In the genomic region with DNA sequence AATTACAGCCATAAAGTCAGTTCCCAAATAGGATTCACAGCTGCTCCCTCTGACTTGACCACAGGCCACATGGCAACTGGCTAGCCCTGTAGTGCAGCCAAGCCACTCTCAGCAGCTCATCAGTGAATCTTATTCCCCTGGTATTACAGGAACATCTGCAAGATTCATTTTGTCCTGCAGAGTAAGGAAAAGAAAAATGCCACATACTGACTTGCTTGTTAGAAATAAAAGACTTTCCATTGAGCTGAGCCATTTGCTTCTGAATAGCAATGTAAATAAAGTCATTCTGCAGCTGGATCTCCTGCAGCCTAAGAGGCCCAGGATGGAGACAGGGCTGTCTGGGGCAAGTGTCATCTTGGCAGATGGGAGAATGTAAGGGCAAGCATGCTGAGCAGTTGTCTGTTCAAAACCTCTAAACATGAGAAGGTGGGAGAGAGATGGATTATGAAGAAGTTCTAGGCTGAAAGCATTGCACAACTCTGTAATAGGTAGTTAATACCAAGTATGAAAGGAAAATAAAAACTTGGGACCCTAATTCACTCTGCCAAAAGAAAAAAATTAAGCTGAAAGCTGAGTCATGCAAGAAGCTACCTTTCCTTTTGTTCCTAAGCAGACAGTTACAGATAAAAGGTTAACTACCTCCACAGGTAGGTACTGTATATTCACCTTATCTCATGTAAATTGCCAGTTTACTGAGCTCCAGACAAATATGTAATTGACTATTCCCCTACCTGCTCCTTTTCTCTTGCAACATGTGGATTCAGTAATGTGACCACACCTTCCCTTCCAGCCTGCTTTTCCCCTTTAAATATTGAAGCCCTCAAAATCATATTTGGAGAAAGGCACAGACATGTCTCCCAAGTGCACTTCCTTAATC, we compare ENCODE assay signal across 13 cellular contexts.
DNase-seq lines count a peak whose midpoint lies in the region; ATAC-seq and TF ChIP-seq lines count a peak whose summit lies in the region.
"Had no signal": no experiment of that assay in that cellular context is flagged by ENCODE, and none has a peak within 500 bp of the region (broad histone marks: within the 10 kb centered on the region; RNA-seq: fewer than 3 reads in every experiment).

No MANE protein-coding gene starts in this region.

- no TSS peak for BruUV-seq in Caco-2 (replicated peaks; lab: Mats Ljungman, UMichigan)

- H3K36me3 ChIP-seq in Caco-2 (ENCODE audit: control insufficient read depth, insufficient read depth, low read length) (no peaks in the 10 kb centered on the region), HUES6 (ENCODE audit: control insufficient read depth, insufficient read depth, low read length) (no peaks in the 10 kb centered on the region)

- TF ChIP-seq CTCF in Caco-2 (IDR thresholded peaks at IDR 0.05; ENCODE audit: insufficient read depth in 1 of 2, low read depth in 1 of 2, low read length in 1 of 2, severe bottlenecking in 1 of 2, unreplicated experiment in 1 of 2) (no peak), astrocyte of the spinal cord (IDR thresholded peaks at IDR 0.05; ENCODE audit: low read depth, low read length) (no peak), progenitor cell of endocrine pancreas (IDR thresholded peaks at IDR 0.05; ENCODE audit: unreplicated experiment) (no peak)

- H3K4me3 ChIP-seq in Caco-2 (ENCODE audit: low read depth, low read length) (no peak overlapping the region), HUES6 (ENCODE audit: low read depth, low read length) (peak overlapping the region; percentile 20), astrocyte of the spinal cord (ENCODE audit: low read depth, low read length) (no peak overlapping the region)
- H3K4me3 ChIP-seq: skin epidermis had no signal

- H3K27ac Mint-ChIP-seq in Caco-2 (ENCODE audit: unreplicated experiment): peak overlapping the region; percentile 86
- H3K27ac Mint-ChIP-seq in progenitor cell of endocrine pancreas: no peak overlapping the region

- DNase-seq in Caco-2 (peak; percentile 24 to 53), astrocyte of the spinal cord (ENCODE audit: low read depth, low spot score) (peak; percentile 74), myocyte (ENCODE audit: low read depth) (peak; percentile 94), progenitor cell of endocrine pancreas (ENCODE audit: low spot score, unreplicated experiment) (no peak)
- DNase-seq: activated CD4-positive, alpha-beta T cell treated with anti-CD3 and anti-CD28 coated beads for 4 hours; activated effector memory CD4-positive, alpha-beta T cell treated with anti-CD3 and anti-CD28 coated beads, Interleukin-2, amount 50 U/mL, for 16 hours; C1 segment of cervical spinal cord; naive B cell had no signal

- H3K9me3 Mint-ChIP-seq in Caco-2 (ENCODE audit: unreplicated experiment) (peaks cover 6% of the 10 kb centered on the region), progenitor cell of endocrine pancreas (ENCODE audit: low read depth) (no peaks in the 10 kb centered on the region)

- peak overlapping the region; percentile 31 for H3K4me3 Mint-ChIP-seq in Caco-2 (ENCODE audit: unreplicated experiment)
- no peak overlapping the region for H3K4me3 Mint-ChIP-seq in progenitor cell of endocrine pancreas (ENCODE audit: low read depth)
- H3K4me3 Mint-ChIP-seq: naive B cell had no signal

- CTCF ChIA-PET in Caco-2 (lab: Charles Lee): interaction anchor here (1.7 kb wide), 1 partner anchor 28 kb away, joined by 7 read pairs; no protein-coding TSS in a partner anchor

- in situ Hi-C loops in astrocyte of the spinal cord (cut with HindIII; ENCODE audit: low sequenced_read_pairs): no loop called here

- H3K36me3 Mint-ChIP-seq in Caco-2 (ENCODE audit: insufficient read depth, unreplicated experiment) (no peaks in the 10 kb centered on the region), progenitor cell of endocrine pancreas (ENCODE audit: insufficient read depth) (no peaks in the 10 kb centered on the region)
- H3K36me3 Mint-ChIP-seq: naive B cell had no signal

- H3K27me3 ChIP-seq in Caco-2 (replicated peaks; ENCODE audit: control insufficient read depth, insufficient read depth, low read length) (no peaks in the 10 kb centered on the region), HUES6 (ENCODE audit: control insufficient read depth, insufficient read depth, low read length) (no peaks in the 10 kb centered on the region)

- H3K4me1 Mint-ChIP-seq in Caco-2 (ENCODE audit: low read depth, unreplicated experiment) (peaks cover 17% of the 10 kb centered on the region), progenitor cell of endocrine pancreas (ENCODE audit: low read depth) (peaks cover 3% of the 10 kb centered on the region)
- H3K4me1 Mint-ChIP-seq: naive B cell had no signal

- peaks cover 55% of the 10 kb centered on the region for H3K4me1 ChIP-seq in Caco-2
- peaks cover 47% of the 10 kb centered on the region for H3K4me1 ChIP-seq in HUES6 (ENCODE audit: control insufficient read depth, insufficient read depth, low read length)

- intact Hi-C loops in Caco-2 (cut with micrococcal nuclease; ENCODE audit: unreplicated experiment): loop anchor here (1.0 kb wide), 2 partner anchors 29 to 41 kb away; no protein-coding TSS in a partner anchor

- H3K9me3 ChIP-seq in Caco-2: no peaks in the 10 kb centered on the region; the same call in none of the 2 replicates
- peaks cover 31% of the 10 kb centered on the region for H3K9me3 ChIP-seq in HUES6 (ENCODE audit: control insufficient read depth, insufficient read depth, low read depth, low read length)

- H3K9ac ChIP-seq in HUES6 (ENCODE audit: low read length): peak overlapping the region; percentile 89

- peak overlapping the region; percentile 93 for H3K27ac ChIP-seq in HUES6 (ENCODE audit: low read depth, low read length)
- H3K27ac ChIP-seq: skin epidermis had no signal

- POLR2A ChIA-PET in Caco-2 (lab: Charles Lee): interaction anchor here (0.7 kb wide), 1 partner anchor 29 kb away, joined by 3 read pairs; no protein-coding TSS in a partner anchor

- H3K27me3 Mint-ChIP-seq in Caco-2 (ENCODE audit: insufficient read depth, unreplicated experiment) (no peaks in the 10 kb centered on the region), progenitor cell of endocrine pancreas (no peaks in the 10 kb centered on the region)

- no peak for ATAC-seq in HG03457 (IDR thresholded peaks at IDR 0.05; ENCODE audit: unreplicated experiment)
- no peak for ATAC-seq in GM21786 (IDR thresholded peaks at IDR 0.05; ENCODE audit: unreplicated experiment)
- no peak for ATAC-seq in GM18517 (IDR thresholded peaks at IDR 0.05; ENCODE audit: unreplicated experiment)
